ENCODE assay signal across 8 cellular contexts in genomic region chr14:100305446-100306255, GRCh38. TPM values are rescaled to one million over a fixed set of nuclear protein-coding genes. Genes with fewer than 3 reads are reported as not detected.
DNase-seq lines count a peak whose midpoint lies in the region; ATAC-seq and TF ChIP-seq lines count a peak whose summit lies in the region.

No MANE protein-coding gene starts in this region.

- H3K27ac ChIP-seq in muscle layer of colon (ENCODE audit: low read depth, low read length) (peak overlapping the region; percentile 72), temporal lobe (ENCODE audit: low read depth, low read length) (peak overlapping the region; percentile 44)

- CTCF ChIA-PET in Caco-2 (lab: Charles Lee): interaction anchor here (0.6 kb wide), 1 partner anchor 78 kb away, joined by 3 read pairs; no protein-coding TSS in a partner anchor

- H3K4me1 Mint-ChIP-seq in Caco-2 (ENCODE audit: low read depth, unreplicated experiment): peaks cover 10% of the 10 kb centered on the region

- POLR2A ChIA-PET in Caco-2 (lab: Charles Lee): no interaction called here

- no peak overlapping the region for H3K9ac ChIP-seq in muscle layer of colon (ENCODE audit: low read length)

- H3K27me3 Mint-ChIP-seq in Caco-2 (ENCODE audit: insufficient read depth, unreplicated experiment): no peaks in the 10 kb centered on the region

- ATAC-seq in HG02938 (IDR thresholded peaks at IDR 0.05; ENCODE audit: unreplicated experiment): peak; percentile 3
- ATAC-seq in GM21737 (IDR thresholded peaks at IDR 0.05; ENCODE audit: unreplicated experiment): no peak
- ATAC-seq in HG03039 (IDR thresholded peaks at IDR 0.05; ENCODE audit: unreplicated experiment): no peak

- H3K27me3 ChIP-seq in Caco-2 (replicated peaks; ENCODE audit: control insufficient read depth, insufficient read depth, low read length) (no peaks in the 10 kb centered on the region), muscle layer of colon (ENCODE audit: control insufficient read depth in 1 of 2, insufficient read depth in 2 of 2, low read length in 2 of 2) (no peaks in the 10 kb centered on the region)

- no peak overlapping the region for H3K27ac Mint-ChIP-seq in Caco-2 (ENCODE audit: unreplicated experiment)

- TF ChIP-seq CTCF in Caco-2 (IDR thresholded peaks at IDR 0.05; ENCODE audit: insufficient read depth in 1 of 2, low read depth in 1 of 2, low read length in 1 of 2, severe bottlenecking in 1 of 2, unreplicated experiment in 1 of 2): no peak

- DNase-seq in Caco-2: peak in 1 of 2 experiments; percentile 30
- DNase-seq in activated CD4-positive, alpha-beta T cell treated with anti-CD3 and anti-CD28 coated beads for 48 hours: peak; percentile 32
- DNase-seq in effector CD8-positive, alpha-beta T cell (lab: John Stamatoyannopoulos, UW): peak; percentile 19

- H3K4me3 ChIP-seq in Caco-2 (ENCODE audit: low read depth, low read length): peak overlapping the region; percentile 82
- peak overlapping the region; percentile 30 to 67 for H3K4me3 ChIP-seq in muscle layer of colon (ENCODE audit: low read depth in 1 of 2, low read length in 2 of 2)

- no peaks in the 10 kb centered on the region for H3K9me3 Mint-ChIP-seq in Caco-2 (ENCODE audit: unreplicated experiment)

- peaks cover 14% of the 10 kb centered on the region; the same call in 1 of the 2 replicates for H3K4me1 ChIP-seq in Caco-2
- peaks cover 12% of the 10 kb centered on the region for H3K4me1 ChIP-seq in muscle layer of colon (ENCODE audit: insufficient read depth, low read length)

- H3K36me3 Mint-ChIP-seq in Caco-2 (ENCODE audit: insufficient read depth, unreplicated experiment): no peaks in the 10 kb centered on the region

- H3K4me3 Mint-ChIP-seq in Caco-2 (ENCODE audit: unreplicated experiment): peak overlapping the region; percentile 88

- H3K9me3 ChIP-seq in Caco-2 (no peaks in the 10 kb centered on the region), muscle layer of colon (ENCODE audit: low read length) (no peaks in the 10 kb centered on the region)

- TSS peak; percentile 26 for BruUV-seq in Caco-2 (replicated peaks; lab: Mats Ljungman, UMichigan)

- H3K36me3 ChIP-seq in Caco-2 (ENCODE audit: control insufficient read depth, insufficient read depth, low read length) (no peaks in the 10 kb centered on the region), muscle layer of colon (ENCODE audit: insufficient read depth, low read length) (no peaks in the 10 kb centered on the region)

- intact Hi-C loops in Caco-2 (cut with micrococcal nuclease; ENCODE audit: unreplicated experiment): no loop called here

RNA-seq across cellular contexts. Expression of gene SLC25A29, which starts 0.6 kb away (rescaled TPM):
- total RNA-seq in Caco-2 (2022): 28.5 and 29.9 TPM in 2 replicates
- total RNA-seq in temporal lobe: 42.8 TPM

RNA-seq across cellular contexts. Expression of gene SLC25A47, which starts 17.5 kb away (rescaled TPM):
- total RNA-seq in Caco-2 (2022) (not detected in 2 replicates), temporal lobe (not detected)
